ENCODE assay signal across 8 cellular contexts in genomic region chr17:45371414-45372324, GRCh38. TPM values are rescaled to one million over a fixed set of nuclear protein-coding genes. Genes with fewer than 3 reads are reported as not detected.
DNase-seq lines count a peak whose midpoint lies in the region; ATAC-seq and TF ChIP-seq lines count a peak whose summit lies in the region.

No MANE protein-coding gene starts in this region.

- peak overlapping the region; percentile 16 to 88 for H3K4me3 Mint-ChIP-seq in CD14-positive monocyte
- peak overlapping the region; percentile 12 for H3K4me3 Mint-ChIP-seq in activated naive CD8-positive, alpha-beta T cell treated with anti-CD3 and anti-CD28 coated beads, Interleukin-2, amount 50 U/mL, for 24 hours

- peaks cover 32% of the 10 kb centered on the region for H3K4me1 Mint-ChIP-seq in CD14-positive monocyte
- peaks cover 21% of the 10 kb centered on the region for H3K4me1 Mint-ChIP-seq in activated naive CD8-positive, alpha-beta T cell treated with anti-CD3 and anti-CD28 coated beads, Interleukin-2, amount 50 U/mL, for 24 hours

- DNase-seq in CD14-positive monocyte (ENCODE audit: low spot score) = peak; percentile 56
- peak; percentile 80 for DNase-seq in HuH-7.5 (ENCODE audit: low spot score)
- DNase-seq in activated naive CD8-positive, alpha-beta T cell treated with anti-CD3 and anti-CD28 coated beads, Interleukin-2, amount 50 U/mL, for 24 hours = peak; percentile 66
- DNase-seq in cardiac muscle cell (ENCODE audit: low read depth in 1 of 2, low spot score in 1 of 2) = peak; percentile 91 to 99
- peak; percentile 72 to 88 (median 77) for DNase-seq in ovary
- DNase-seq in aorta = peak; percentile 91 to 96
- DNase-seq in NCI-H446 treated with DMSO at 0.1 percent for 48 hours (lab: John Stamatoyannopoulos, UW) = no peak

- H3K27me3 ChIP-seq in cardiac muscle cell = no peaks in the 10 kb centered on the region
- H3K27me3 ChIP-seq in ovary = no peaks in the 10 kb centered on the region
- H3K27me3 ChIP-seq in aorta (ENCODE audit: control insufficient read depth in 1 of 2, insufficient read depth in 2 of 2, low read length in 1 of 2) = no peaks in the 10 kb centered on the region

- TF ChIP-seq EP300 in ovary (IDR thresholded peaks at IDR 0.05) = no peak

- H3K4me1 ChIP-seq in cardiac muscle cell (ENCODE audit: low read depth) (peaks cover 8% of the 10 kb centered on the region), ovary (ENCODE audit: insufficient read depth) (peaks cover 4% of the 10 kb centered on the region), aorta (ENCODE audit: control insufficient read depth in 1 of 2, insufficient read depth in 2 of 2, low read length in 2 of 2) (no peaks in the 10 kb centered on the region)

- intact Hi-C loops in CD14-positive monocyte (cut with micrococcal nuclease) = loop anchor here in 1 of 2 donors (5.0 kb wide), 2 partner anchors 39 to 54 kb away; partner anchors contain the start of gene MAP3K14
- intact Hi-C loops in ovary (cut with DNase I) = no loop called here
- intact Hi-C loops in aorta (cut with DNase I) = loop anchor here in 1 of 2 donors (5.0 kb wide), 2 partner anchors 54 to 79 kb away; partner anchors contain the start of gene MAP3K14

- H3K27ac ChIP-seq in cardiac muscle cell (peak overlapping the region; percentile 78), ovary (peak overlapping the region; percentile 32 to 59), aorta (ENCODE audit: low read depth in 1 of 2, low read length in 2 of 2) (peak overlapping the region in 1 of 2 donors; percentile 85)

- ATAC-seq in activated naive CD8-positive, alpha-beta T cell treated with anti-CD3 and anti-CD28 coated beads, Interleukin-2, amount 50 U/mL, for 24 hours = peak; percentile 85
- ATAC-seq in aorta (ENCODE audit: low FRiP score) (peak; percentile 94), GM21717 (IDR thresholded peaks at IDR 0.05; ENCODE audit: unreplicated experiment) (no peak)

- H3K36me3 Mint-ChIP-seq in CD14-positive monocyte = peaks cover 0 to 4% of the 10 kb centered on the region in 2 donors
- H3K36me3 Mint-ChIP-seq in activated naive CD8-positive, alpha-beta T cell treated with anti-CD3 and anti-CD28 coated beads, Interleukin-2, amount 50 U/mL, for 24 hours (ENCODE audit: low read depth) = no peaks in the 10 kb centered on the region

- H3K9me3 Mint-ChIP-seq in CD14-positive monocyte = peaks cover 0 to 3% (median 0%) of the 10 kb centered on the region in 7 donors
- no peaks in the 10 kb centered on the region for H3K9me3 Mint-ChIP-seq in activated naive CD8-positive, alpha-beta T cell treated with anti-CD3 and anti-CD28 coated beads, Interleukin-2, amount 50 U/mL, for 24 hours

- 14 to 23% (median 16%) methylated on average over 42 to 55 of the region's 55 CpGs for WGBS in ovary, 3 donors
- WGBS in aorta, 2 donors = 12 to 15% methylated on average over 55 of the region's 55 CpGs

- no peaks in the 10 kb centered on the region for H3K9me3 ChIP-seq in cardiac muscle cell (ENCODE audit: low read depth)
- no peaks in the 10 kb centered on the region for H3K9me3 ChIP-seq in ovary
- H3K9me3 ChIP-seq in aorta (ENCODE audit: control insufficient read depth, low read length) = no peaks in the 10 kb centered on the region

- TF ChIP-seq CTCF in CD14-positive monocyte (IDR thresholded peaks at IDR 0.05) (no peak), cardiac muscle cell (IDR thresholded peaks at IDR 0.05; ENCODE audit: low read depth, low read length) (peak; percentile 16), ovary (IDR thresholded peaks at IDR 0.05) (no peak)

- peaks cover 11 to 19% (median 14%) of the 10 kb centered on the region in 3 donors for H3K27me3 Mint-ChIP-seq in CD14-positive monocyte (ENCODE audit: low read depth in 3 of 3)
- H3K27me3 Mint-ChIP-seq in activated naive CD8-positive, alpha-beta T cell treated with anti-CD3 and anti-CD28 coated beads, Interleukin-2, amount 50 U/mL, for 24 hours = peaks cover 18% of the 10 kb centered on the region

- peak overlapping the region in 4 of 7 donors; percentile 19 to 83 (median 48) for H3K27ac Mint-ChIP-seq in CD14-positive monocyte
- H3K27ac Mint-ChIP-seq in activated naive CD8-positive, alpha-beta T cell treated with anti-CD3 and anti-CD28 coated beads, Interleukin-2, amount 50 U/mL, for 24 hours = peak overlapping the region; percentile 59

- H3K4me3 ChIP-seq in cardiac muscle cell = no peak overlapping the region
- H3K4me3 ChIP-seq in ovary = no peak overlapping the region
- H3K4me3 ChIP-seq in aorta (ENCODE audit: low read length in 2 of 2) = no peak overlapping the region

- TF ChIP-seq POLR2A in ovary (IDR thresholded peaks at IDR 0.05) = no peak

- H3K36me3 ChIP-seq in cardiac muscle cell (no peaks in the 10 kb centered on the region), ovary (no peaks in the 10 kb centered on the region), aorta (ENCODE audit: control insufficient read depth in 1 of 2, insufficient read depth in 2 of 2, low read length in 1 of 2) (no peaks in the 10 kb centered on the region)

RNA-seq across cellular contexts. Expression of gene MAP3K14, which starts 54.8 kb away (rescaled TPM):
- polyA plus RNA-seq in CD14-positive monocyte (1 to 10 TPM; 1.4 to 3.8 TPM), cardiac muscle cell (1.3 and 3.7 TPM in 2 replicates), ovary (1 to 10 TPM; 2.4 to 7.0 TPM), aorta (1 to 10 TPM; 5.9 to 6.0 TPM)
- total RNA-seq in cardiac muscle cell (2.9 and 3.6 TPM in 2 replicates), ovary (10 to 100 TPM in 6 of 7 donors, 1 to 10 TPM in 1; 4.1 to 19.8 (median 13.0) TPM), aorta (10 to 100 TPM; 10.6 to 19.7 TPM)
